In the genomic region with DNA sequence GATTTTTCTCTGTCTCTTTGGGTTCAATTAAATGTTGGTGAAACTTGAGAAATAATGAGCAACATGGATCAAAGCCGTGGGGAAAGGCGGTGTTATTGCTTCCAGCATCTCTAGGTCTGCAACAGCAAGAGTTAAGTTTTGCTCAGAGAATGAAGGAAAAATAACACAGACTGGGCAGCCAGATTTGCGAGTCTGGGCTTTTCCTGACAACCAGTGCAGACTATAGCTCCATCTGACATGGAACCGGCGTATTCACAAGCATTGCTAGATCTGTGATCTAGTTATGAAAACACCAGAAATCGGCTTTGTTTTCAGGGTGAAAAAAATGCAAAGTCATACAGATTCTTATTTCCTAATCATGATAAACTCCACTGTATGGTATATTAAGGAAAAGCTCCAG, we compare ENCODE assay signal across 15 cellular contexts.
"Had no signal": no experiment of that assay in that cellular context is flagged by ENCODE, and none has a peak within 500 bp of the region (broad histone marks: within the 10 kb centered on the region; RNA-seq: fewer than 3 reads in every experiment).

No MANE protein-coding gene starts in this region.

- H3K27me3 ChIP-seq: ascending aorta, esophagus muscularis mucosa, foreskin keratinocyte, sigmoid colon, suprapubic skin had no signal

- H3K4me3 ChIP-seq: esophagus muscularis mucosa, mucosa of descending colon, sigmoid colon, suprapubic skin had no signal

- DNase-seq: activated CD4-positive, alpha-beta memory T cell treated with anti-CD3 and anti-CD28 coated beads, Interleukin-2, amount 10 ng/mL, durations not matched to agents 7 days and 5 days; activated CD4-positive, alpha-beta T cell treated with anti-CD3 and anti-CD28 coated beads for 1 hour; central memory CD4-positive, alpha-beta T cell; foreskin keratinocyte; head of caudate nucleus; left cardiac atrium; mucosa of descending colon; natural killer cell; sigmoid colon; stimulated activated CD4-positive, alpha-beta T cell treated with anti-CD3 and anti-CD28 coated beads, Interleukin-2, amount 100 ng/mL, for 24 hours; stimulated activated naive CD4-positive, alpha-beta T cell treated with Interleukin-2 at 50 U/mL for 16 hours; T1000 had no signal

- H3K9me3 ChIP-seq: ascending aorta, esophagus muscularis mucosa, mucosa of descending colon, sigmoid colon, suprapubic skin had no signal

- H3K4me1 ChIP-seq: ascending aorta, foreskin keratinocyte had no signal

- H3K36me3 ChIP-seq: ascending aorta, esophagus muscularis mucosa, sigmoid colon, suprapubic skin had no signal

- ATAC-seq: foreskin keratinocyte, left cardiac atrium, mucosa of descending colon, natural killer cell had no signal

- H3K27ac ChIP-seq: ascending aorta, esophagus muscularis mucosa, foreskin keratinocyte, sigmoid colon, suprapubic skin had no signal
